In the genomic region with DNA sequence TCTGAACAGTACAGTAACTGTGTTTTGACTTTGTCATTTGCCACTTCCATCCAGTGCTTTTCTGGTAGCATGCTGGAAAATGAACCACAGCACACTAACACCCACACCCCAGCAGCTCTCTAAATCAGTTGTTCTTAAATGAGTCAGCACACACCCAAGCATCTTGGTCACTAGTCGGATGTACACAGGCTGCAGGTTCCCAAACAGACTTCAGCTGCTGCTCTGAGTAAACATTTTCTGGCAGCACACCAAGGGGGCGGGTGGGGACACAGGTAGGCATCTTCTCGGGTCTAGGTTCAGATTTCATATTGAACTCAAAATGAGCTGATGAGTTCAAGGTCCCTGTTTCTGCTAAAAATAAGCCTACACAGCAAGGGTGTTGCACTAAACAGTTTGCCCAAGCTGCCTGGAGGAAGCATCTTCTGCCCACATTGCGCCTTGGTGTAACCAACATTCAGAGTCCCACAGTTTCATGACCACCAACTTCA, we compare ENCODE assay signal across 8 cellular contexts. TPM values are rescaled to one million over a fixed set of nuclear protein-coding genes. Genes with fewer than 3 reads are reported as not detected.
DNase-seq lines count a peak whose midpoint lies in the region; ATAC-seq and TF ChIP-seq lines count a peak whose summit lies in the region.

No MANE protein-coding gene starts in this region.

- no peak for TF ChIP-seq CTCF in GM13976 (IDR thresholded peaks at IDR 0.05; ENCODE audit: borderline replicate concordance, control extremely low read depth, extremely low read depth, insufficient read depth, missing control alignments)

- in situ Hi-C loops in GM13976 (cut with MboI; ENCODE audit: low sequenced_read_pairs, unreplicated experiment) = no loop called here
- in situ Hi-C loops in ACHN (cut with HindIII; ENCODE audit: low pct_ligation_motif_present, low pct_unique_long_range_greater_than_20kb, low sequenced_read_pairs) = no loop called here

- H3K4me3 Mint-ChIP-seq in activated T-helper 17 cell treated with anti-CD3 and anti-CD28 coated beads, Interleukin-2, amount 50 U/mL, for 72 hours = no peak overlapping the region

- H3K27me3 Mint-ChIP-seq in activated T-helper 17 cell treated with anti-CD3 and anti-CD28 coated beads, Interleukin-2, amount 50 U/mL, for 72 hours = peaks cover 4% of the 10 kb centered on the region

- peaks cover 26% of the 10 kb centered on the region for H3K4me1 Mint-ChIP-seq in activated T-helper 17 cell treated with anti-CD3 and anti-CD28 coated beads, Interleukin-2, amount 50 U/mL, for 72 hours

- no peaks in the 10 kb centered on the region for H3K36me3 Mint-ChIP-seq in activated T-helper 17 cell treated with anti-CD3 and anti-CD28 coated beads, Interleukin-2, amount 50 U/mL, for 72 hours (ENCODE audit: low read depth)

- DNase-seq in GM13976 (ENCODE audit: low spot score) = peak; percentile 33
- DNase-seq in M059J (ENCODE audit: low read depth) = peak; percentile 15
- DNase-seq in stimulated activated CD8-positive, alpha-beta memory T cell treated with anti-CD3 and anti-CD28 coated beads, Interleukin-15, amount 100 ng/mL, for 48 hours (ENCODE audit: low read depth in 2 of 2) = peak; percentile 59 to 74
- no peak for DNase-seq in SW480 (ENCODE audit: low spot score)
- no peak for DNase-seq in ACHN
- DNase-seq in OCI-M2 (lab: John Stamatoyannopoulos, UW; ENCODE audit: unreplicated experiment) = no peak

- no peaks in the 10 kb centered on the region for H3K9me3 Mint-ChIP-seq in activated T-helper 17 cell treated with anti-CD3 and anti-CD28 coated beads, Interleukin-2, amount 50 U/mL, for 72 hours

- H3K27ac Mint-ChIP-seq in activated T-helper 17 cell treated with anti-CD3 and anti-CD28 coated beads, Interleukin-2, amount 50 U/mL, for 72 hours = no peak overlapping the region

- ATAC-seq in GM21576 (IDR thresholded peaks at IDR 0.05; ENCODE audit: unreplicated experiment) = peak; percentile 95
- peak; percentile 80 for ATAC-seq in activated T-helper 17 cell treated with anti-CD3 and anti-CD28 coated beads, Interleukin-2, amount 50 U/mL, for 72 hours (replicated peaks)

RNA-seq across cellular contexts. Expression of a gene that starts 39.8 kb away (rescaled TPM):
- total RNA-seq in M059J (2014; rRNA removed; shearing (Covaris generic)) = not detected in 2 replicates
- total RNA-seq in activated T-helper 17 cell treated with anti-CD3 and anti-CD28 coated beads, Interleukin-2, amount 50 U/mL, for 72 hours = 10 to 100 TPM; 33.2 to 51.7 TPM

Comparison
In these comparisons a context has a peak if more than half of its experiments do, and no peak if none do; other contexts are left out.
1. DNase-seq: peak in GM13976 (single experiment), M059J (single experiment) and stimulated activated CD8-positive, alpha-beta memory T cell treated with anti-CD3 and anti-CD28 coated beads, Interleukin-15, amount 100 ng/mL, for 48 hours (2 of 2); none in SW480 (single experiment), ACHN (single experiment) and OCI-M2 (single experiment).
2. RNA of a gene that starts 39.8 kb away (total RNA-seq): 33.2 to 51.7 TPM in activated T-helper 17 cell treated with anti-CD3 and anti-CD28 coated beads, Interleukin-2, amount 50 U/mL, for 72 hours; not detected in M059J; every median in the first group is over 10 times any median in the second.